ENCODE assay signal across 31 cellular contexts in genomic region chrX:37488323-37488722, GRCh38.
"Had no signal": no experiment of that assay in that cellular context is flagged by ENCODE, and none has a peak within 500 bp of the region (broad histone marks: within the 10 kb centered on the region; RNA-seq: fewer than 3 reads in every experiment).

No MANE protein-coding gene starts in this region.

- H3K27ac Mint-ChIP-seq: naive thymus-derived CD8-positive, alpha-beta T cell; natural killer cell treated with Interleukin-12 subunit alpha and Interleukin-12 subunit beta and Interleukin-15 and Interleukin-18, amount 100 ng/mL, for 72 hours; nephron progenitor cell; stimulated activated memory B cell treated with anti-CD40 and anti-IgM and Interleukin-4, amounts not matched to agents 10 μg/mL and 1 μg/mL and 100 μg/mL, for 72 hours; stimulated activated naive CD8-positive, alpha-beta T cell treated with anti-CD3 and anti-CD28 coated beads, Interleukin-15, amount 100 ng/mL, for 72 hours; type B pancreatic cell had no signal

- H3K4me3 ChIP-seq: pancreas, prostate gland, right lobe of liver, sigmoid colon, skin epidermis, smooth muscle cell, spleen, suprapubic skin, testis, tibial artery, transverse colon, upper lobe of right lung, uterus had no signal

- H3K9me3 Mint-ChIP-seq: naive thymus-derived CD8-positive, alpha-beta T cell; natural killer cell treated with Interleukin-12 subunit alpha and Interleukin-12 subunit beta and Interleukin-15 and Interleukin-18, amount 100 ng/mL, for 72 hours; stimulated activated memory B cell treated with anti-CD40 and anti-IgM and Interleukin-4, amounts not matched to agents 10 μg/mL and 1 μg/mL and 100 μg/mL, for 72 hours; stimulated activated naive CD8-positive, alpha-beta T cell treated with anti-CD3 and anti-CD28 coated beads, Interleukin-15, amount 100 ng/mL, for 72 hours; type B pancreatic cell had no signal

- H3K27ac ChIP-seq: neutrophil, pancreas, prostate gland, right lobe of liver, sigmoid colon, skin epidermis, spleen, suprapubic skin, testis, tibial artery, transverse colon, upper lobe of right lung, uterus had no signal

- H3K36me3 ChIP-seq: neutrophil, pancreas, prostate gland, right lobe of liver, sigmoid colon, spleen, suprapubic skin, tibial artery, transverse colon, upper lobe of right lung, uterus had no signal

- H3K4me3 Mint-ChIP-seq: naive thymus-derived CD8-positive, alpha-beta T cell; natural killer cell treated with Interleukin-12 subunit alpha and Interleukin-12 subunit beta and Interleukin-15 and Interleukin-18, amount 100 ng/mL, for 72 hours; nephron progenitor cell; neural crest cell; stimulated activated memory B cell treated with anti-CD40 and anti-IgM and Interleukin-4, amounts not matched to agents 10 μg/mL and 1 μg/mL and 100 μg/mL, for 72 hours; stimulated activated naive CD8-positive, alpha-beta T cell treated with anti-CD3 and anti-CD28 coated beads, Interleukin-15, amount 100 ng/mL, for 72 hours; type B pancreatic cell had no signal

- H3K27me3 Mint-ChIP-seq: stimulated activated memory B cell treated with anti-CD40 and anti-IgM and Interleukin-4, amounts not matched to agents 10 μg/mL and 1 μg/mL and 100 μg/mL, for 72 hours; stimulated activated naive CD8-positive, alpha-beta T cell treated with anti-CD3 and anti-CD28 coated beads, Interleukin-15, amount 100 ng/mL, for 72 hours; type B pancreatic cell had no signal

- ATAC-seq: naive thymus-derived CD8-positive, alpha-beta T cell; natural killer cell treated with Interleukin-12 subunit alpha and Interleukin-12 subunit beta and Interleukin-15 and Interleukin-18, amount 100 ng/mL, for 72 hours; pancreas; right cardiac atrium; right lobe of liver; stimulated activated memory B cell treated with anti-CD40 and anti-IgM and Interleukin-4, amounts not matched to agents 10 μg/mL and 1 μg/mL and 100 μg/mL, for 72 hours; stimulated activated naive CD8-positive, alpha-beta T cell treated with anti-CD3 and anti-CD28 coated beads, Interleukin-15, amount 100 ng/mL, for 72 hours; stimulated activated naive CD8-positive, alpha-beta T cell treated with anti-CD3 and anti-CD28 coated beads, Interleukin-15, Interleukin-2, amounts not matched to agents 100 U/mL and 50 U/mL, for 24 hours; upper lobe of right lung had no signal

- H3K4me2 ChIP-seq: smooth muscle cell had no signal

- H3K4me1 Mint-ChIP-seq: naive thymus-derived CD8-positive, alpha-beta T cell; nephron progenitor cell; neural crest cell; stimulated activated memory B cell treated with anti-CD40 and anti-IgM and Interleukin-4, amounts not matched to agents 10 μg/mL and 1 μg/mL and 100 μg/mL, for 72 hours; stimulated activated naive CD8-positive, alpha-beta T cell treated with anti-CD3 and anti-CD28 coated beads, Interleukin-15, amount 100 ng/mL, for 72 hours had no signal

- DNase-seq: naive thymus-derived CD8-positive, alpha-beta T cell; nephron progenitor cell; nucleus accumbens; pancreas; right cardiac atrium; right lobe of liver; sigmoid colon; spleen; stimulated activated CD4-positive, alpha-beta T cell treated with anti-CD3 and anti-CD28 coated beads, Interleukin-12 subunit alpha, Interleukin-12 subunit beta, amount 100 ng/mL, for 4 hours; stimulated activated CD4-positive, alpha-beta T cell treated with anti-CD3 and anti-CD28 coated beads, Interleukin-1b, Interleukin-23, amount 100 ng/mL, for 48 hours; stimulated activated CD4-positive, alpha-beta T cell treated with anti-CD3 and anti-CD28 coated beads, Interleukin-4, amount 100 ng/mL, for 1 hour; stimulated activated CD4-positive, alpha-beta T cell treated with anti-CD3 and anti-CD28 coated beads, Interleukin-4, amount 100 ng/mL, for 4 hours; stimulated activated CD8-positive, alpha-beta memory T cell treated with anti-CD3 and anti-CD28 coated beads, Interleukin-4, amount 100 ng/mL, for 48 hours; stimulated activated naive CD4-positive, alpha-beta T cell; stimulated activated naive CD8-positive, alpha-beta T cell treated with anti-CD3 and anti-CD28 coated beads, Interleukin-15, amount 100 ng/mL, for 72 hours; stimulated activated naive CD8-positive, alpha-beta T cell treated with anti-CD3 and anti-CD28 coated beads, Interleukin-15, Interleukin-2, amounts not matched to agents 100 U/mL and 50 U/mL, for 24 hours; substantia nigra; testis; tibial artery; transverse colon; upper lobe of right lung; uterus had no signal

- H3K9me3 ChIP-seq: neutrophil, pancreas, prostate gland, right lobe of liver, sigmoid colon, spleen, suprapubic skin, testis, tibial artery, transverse colon, upper lobe of right lung, uterus had no signal

- FAIRE-seq: pancreas had no signal

- H3K36me3 Mint-ChIP-seq: naive thymus-derived CD8-positive, alpha-beta T cell; natural killer cell treated with Interleukin-12 subunit alpha and Interleukin-12 subunit beta and Interleukin-15 and Interleukin-18, amount 100 ng/mL, for 72 hours; stimulated activated memory B cell treated with anti-CD40 and anti-IgM and Interleukin-4, amounts not matched to agents 10 μg/mL and 1 μg/mL and 100 μg/mL, for 72 hours; type B pancreatic cell had no signal

- H3K4me1 ChIP-seq: pancreas, prostate gland, right lobe of liver, sigmoid colon, spleen, suprapubic skin, testis, tibial artery, transverse colon, upper lobe of right lung, uterus had no signal

- H3K27me3 ChIP-seq: neutrophil, pancreas, right lobe of liver, sigmoid colon, spleen, suprapubic skin, testis, tibial artery, transverse colon, upper lobe of right lung, uterus had no signal
